In the genomic region with DNA sequence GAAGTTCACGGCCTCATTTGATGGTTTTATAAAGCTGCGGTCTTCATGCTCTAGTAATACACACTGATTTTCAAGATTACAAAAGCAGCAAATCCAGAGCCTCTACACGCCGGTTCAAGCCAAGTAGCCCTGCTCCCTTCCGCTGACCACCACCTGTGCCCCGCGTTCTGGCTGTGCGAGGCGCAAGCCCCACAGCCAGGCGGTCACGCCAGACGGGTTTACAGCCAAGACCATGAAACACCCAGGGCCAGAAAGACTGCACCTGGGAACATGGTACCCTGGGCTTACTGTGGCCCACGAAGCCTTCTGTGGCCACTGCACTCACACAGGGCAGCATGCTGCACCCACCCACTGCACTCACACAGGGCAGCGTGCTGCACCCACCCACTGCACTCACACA, we compare ENCODE assay signal across 29 cellular contexts. TPM values are rescaled to one million over a fixed set of nuclear protein-coding genes. Genes with fewer than 3 reads are reported as not detected.
"Had no signal": no experiment of that assay in that cellular context is flagged by ENCODE, and none has a peak within 500 bp of the region (broad histone marks: within the 10 kb centered on the region; RNA-seq: fewer than 3 reads in every experiment).

No MANE protein-coding gene starts in this region.

- DNase-seq: activated CD4-positive, alpha-beta memory T cell treated with anti-CD3 and anti-CD28 coated beads, Interleukin-2, amount 10 ng/mL, durations not matched to agents 7 days and 5 days; activated CD4-positive, alpha-beta T cell treated with anti-CD3 and anti-CD28 coated beads for 1 hour; activated CD4-positive, alpha-beta T cell treated with anti-CD3 and anti-CD28 coated beads, Interleukin-2, amount 10 ng/mL, durations not matched to agents 7 days and 5 days; activated CD8-positive, alpha-beta memory T cell treated with anti-CD3 and anti-CD28 coated beads, Interleukin-2, amount 50 U/mL, for 48 hours; activated naive CD4-positive, alpha-beta T cell; activated T-cell treated with anti-CD3 and anti-CD28 coated beads, Interleukin-2, amount 50 U/mL, for 24 hours; colonic mucosa; effector CD8-positive, alpha-beta T cell; gastrocnemius medialis; glutamatergic neuron; left colon; retina; stimulated activated CD4-positive, alpha-beta T cell treated with anti-CD3 and anti-CD28 coated beads, Interleukin-1b, Interleukin-23, amount 100 ng/mL, for 48 hours; stimulated activated naive B cell treated with anti-CD40 and anti-IgM and Interleukin-4, amounts not matched to agents 10 μg/mL and 1 μg/mL and 100 μg/mL, for 72 hours; SW 1271; uterus had no signal

- H3K36me3 ChIP-seq: breast epithelium, colonic mucosa, gastrocnemius medialis, ovary, prostate gland, suprapubic skin, uterus had no signal

- H3K27ac ChIP-seq: colonic mucosa, hepatocyte, prostate gland, suprapubic skin, uterus had no signal

- H3K27me3 ChIP-seq: breast epithelium, colonic mucosa, gastrocnemius medialis, hepatocyte, ovary, suprapubic skin, tibial nerve, uterus had no signal

- H2AFZ ChIP-seq: hepatocyte had no signal

- FAIRE-seq: keratinocyte had no signal

- H3K4me3 ChIP-seq: breast epithelium, colonic mucosa, gastrocnemius medialis, hepatocyte, lung, mucosa of descending colon, ovary, prostate gland, smooth muscle cell, suprapubic skin, tibial nerve, uterus had no signal

- H3K4me2 ChIP-seq: hepatocyte, smooth muscle cell had no signal

- ATAC-seq: activated naive CD4-positive, alpha-beta T cell treated with anti-CD3 and anti-CD28 coated beads, Interleukin-2, amount 50 U/mL, for 72 hours; gastrocnemius medialis; left colon; mucosa of descending colon; stimulated activated naive B cell treated with anti-CD40 and anti-IgM and Interleukin-4, amounts not matched to agents 10 μg/mL and 1 μg/mL and 100 μg/mL, for 72 hours; WTC11 had no signal

- H3K9me3 ChIP-seq: breast epithelium, colonic mucosa, gastrocnemius medialis, mucosa of descending colon, ovary, prostate gland, suprapubic skin, tibial nerve, uterus had no signal

- H3K4me1 ChIP-seq: breast epithelium, colonic mucosa, prostate gland had no signal

RNA-seq across cellular contexts. Expression of a gene that starts 33.6 kb away (rescaled TPM):
- total RNA-seq: activated naive CD4-positive, alpha-beta T cell treated with anti-CD3 and anti-CD28 coated beads, Interleukin-2, amount 50 U/mL, for 72 hours; natural killer cell treated with Interleukin-12 subunit alpha and Interleukin-12 subunit beta and Interleukin-15 and Interleukin-18, amount 100 ng/mL, for 72 hours had no signal
